Comparison of ENCODE assay signal across 21 cellular contexts in the genomic region with DNA sequence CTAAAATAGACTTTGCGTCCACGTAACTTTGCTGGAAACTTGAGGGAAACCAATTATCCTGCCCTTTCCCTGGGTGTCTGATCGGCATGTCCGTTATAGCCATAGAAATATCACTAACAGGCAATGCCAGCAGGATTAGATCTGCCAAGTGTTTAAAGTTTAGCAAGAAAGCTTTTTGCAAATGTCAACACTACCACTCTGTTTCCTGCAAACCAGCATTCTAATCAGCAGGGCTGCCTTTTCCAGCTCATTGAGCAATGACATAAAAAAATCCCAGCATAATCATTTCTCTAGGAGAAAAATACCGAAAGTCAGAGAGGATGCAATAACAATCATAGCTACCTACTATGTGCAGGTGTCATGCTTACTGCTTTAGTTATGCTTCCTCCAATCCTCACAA.
DNase-seq lines count a peak whose midpoint lies in the region; ATAC-seq and TF ChIP-seq lines count a peak whose summit lies in the region.
"Had no signal": no experiment of that assay in that cellular context is flagged by ENCODE, and none has a peak within 500 bp of the region (broad histone marks: within the 10 kb centered on the region; RNA-seq: fewer than 3 reads in every experiment).

No MANE protein-coding gene starts in this region.

- H3K4me1 ChIP-seq in HEK293 (ENCODE audit: control insufficient read depth, insufficient read depth, low read length), result peaks cover 16% of the 10 kb centered on the region
- H3K4me1 ChIP-seq in adipocyte (ENCODE audit: control insufficient read depth, insufficient read depth, low read length), result peaks cover 29% of the 10 kb centered on the region
- H3K4me1 ChIP-seq in neural progenitor cell, result peaks cover 19% of the 10 kb centered on the region
- H3K4me1 ChIP-seq: colonic mucosa had no signal

- CTCF ChIA-PET in HEK293 (lab: Yijun Ruan, JAX), result interaction anchor here (0.7 to 2.1 kb wide), 4 partner anchors 12 to 1489 kb away, joined by 3 to 8 read pairs (median 4); no protein-coding TSS in a partner anchor

- no peak for TF ChIP-seq CTCF in HEK293 (tag by site-specific recombination; IDR thresholded peaks at IDR 0.05)
- TF ChIP-seq CTCF in fibroblast of villous mesenchyme (IDR thresholded peaks at IDR 0.05; ENCODE audit: insufficient read depth, low read depth, low read length), result no peak
- no peak for TF ChIP-seq CTCF in neural progenitor cell (IDR thresholded peaks at IDR 0.05)

- H3K4me1 Mint-ChIP-seq in neural progenitor cell, result peaks cover 16% of the 10 kb centered on the region

- H3K36me3 ChIP-seq in HEK293 (ENCODE audit: control insufficient read depth in 2 of 2, insufficient read depth in 1 of 2, low read length in 2 of 2) (no peaks in the 10 kb centered on the region; a peak in 1 of 3 replicates), adipocyte (ENCODE audit: control insufficient read depth, insufficient read depth, low read length, severe bottlenecking) (no peaks in the 10 kb centered on the region), neural progenitor cell (no peaks in the 10 kb centered on the region)
- H3K36me3 ChIP-seq: colonic mucosa, esophagus muscularis mucosa had no signal

- H3K27ac ChIP-seq in HEK293 (ENCODE audit: extremely low read depth, low read depth, low read length), result no peak overlapping the region
- H3K27ac ChIP-seq in neural progenitor cell, result no peak overlapping the region
- H3K27ac ChIP-seq: C4-2B, colonic mucosa, esophagus muscularis mucosa had no signal

- H3K4me3 Mint-ChIP-seq in neural progenitor cell, result no peak overlapping the region
- H3K4me3 Mint-ChIP-seq: activated CD8-positive, alpha-beta T cell treated with anti-CD3 and anti-CD28 coated beads, Interleukin-2, amount 10 ng/mL, durations not matched to agents 7 days and 5 days; stimulated activated naive CD8-positive, alpha-beta T cell treated with anti-CD3 and anti-CD28 coated beads, Interleukin-15, Interleukin-2, amounts not matched to agents 100 ng/mL and 50 ng/mL, for 24 hours had no signal

- H3K4me3 ChIP-seq in HEK293 (ENCODE audit: low read depth, low read length) (no peak overlapping the region), adipocyte (ENCODE audit: low read length) (no peak overlapping the region), fibroblast of villous mesenchyme (ENCODE audit: low read depth, low read length) (no peak overlapping the region), neural progenitor cell (no peak overlapping the region)
- H3K4me3 ChIP-seq: GM12878 had no signal

- H3K9ac ChIP-seq in adipocyte (ENCODE audit: low read length) (no peak overlapping the region), neural progenitor cell (no peak overlapping the region)

- peak; percentile 32 for DNase-seq in adipocyte (ENCODE audit: low read depth)
- DNase-seq in fibroblast of villous mesenchyme (ENCODE audit: low read depth), result peak; percentile 23
- no peak for DNase-seq in neural progenitor cell (ENCODE audit: low spot score)
- no peak for DNase-seq in stimulated activated CD4-positive, alpha-beta T cell treated with anti-CD3 and anti-CD28 coated beads, Interleukin-4, amount 100 ng/mL, for 1 hour
- DNase-seq: activated CD8-positive, alpha-beta T cell treated with anti-CD3 and anti-CD28 coated beads, Interleukin-2, amount 10 ng/mL, durations not matched to agents 7 days and 5 days; activated gamma-delta T cell treated with Interleukin-2 at 50 U/mL for 16 hours; activated T-cell treated with anti-CD3 and anti-CD28 coated beads for 4 hours; effector memory CD8-positive, alpha-beta T cell; naive B cell; NCI-H510A; NK-92 treated with Interleukin-12 subunit alpha and Interleukin-12 subunit beta, amount 100 ng/mL, for 24 hours; right cardiac atrium; T-helper 17 cell had no signal

- peaks cover 2% of the 10 kb centered on the region for H3K9me3 Mint-ChIP-seq in neural progenitor cell
- H3K9me3 Mint-ChIP-seq: effector memory CD8-positive, alpha-beta T cell; stimulated activated naive CD8-positive, alpha-beta T cell treated with anti-CD3 and anti-CD28 coated beads, Interleukin-15, Interleukin-2, amounts not matched to agents 100 ng/mL and 50 ng/mL, for 24 hours had no signal

- no peak overlapping the region for H3K27ac Mint-ChIP-seq in neural progenitor cell
- H3K27ac Mint-ChIP-seq: activated CD8-positive, alpha-beta T cell treated with anti-CD3 and anti-CD28 coated beads, Interleukin-2, amount 10 ng/mL, durations not matched to agents 7 days and 5 days; naive B cell; stimulated activated naive CD8-positive, alpha-beta T cell treated with anti-CD3 and anti-CD28 coated beads, Interleukin-15, Interleukin-2, amounts not matched to agents 100 ng/mL and 50 ng/mL, for 24 hours; T-helper 17 cell had no signal

- peak overlapping the region; percentile 97 for H3K4me2 ChIP-seq in neural progenitor cell

- H3F3A ChIP-seq in neural progenitor cell (ENCODE audit: low read depth), result peaks cover 8% of the 10 kb centered on the region

- H3K79me2 ChIP-seq in neural progenitor cell (ENCODE audit: low read depth), result no peaks in the 10 kb centered on the region

- peaks cover 7% of the 10 kb centered on the region for H3K27me3 ChIP-seq in adipocyte (replicated peaks; ENCODE audit: control insufficient read depth, insufficient read depth, low read length)
- H3K27me3 ChIP-seq in neural progenitor cell, result peaks cover 23% of the 10 kb centered on the region
- H3K27me3 ChIP-seq: colonic mucosa had no signal

- H3K27me3 Mint-ChIP-seq in neural progenitor cell (ENCODE audit: insufficient read depth, low read depth), result peaks cover 15% of the 10 kb centered on the region

- POLR2A ChIA-PET in HEK293 (lab: Yijun Ruan, JAX), result interaction anchor here (1.2 to 2.6 kb wide), 3 partner anchors 10 to 85 kb away, joined by 5 to 19 read pairs (median 5); a partner anchor contains a TSS

- peaks cover 2% of the 10 kb centered on the region for H3K36me3 Mint-ChIP-seq in neural progenitor cell

- H3K9me3 ChIP-seq in HEK293 (ENCODE audit: control insufficient read depth, insufficient read depth, low read depth, low read length), result peaks cover 2% of the 10 kb centered on the region; the same call in 1 of the 2 replicates
- peaks cover 4% of the 10 kb centered on the region for H3K9me3 ChIP-seq in adipocyte (ENCODE audit: control insufficient read depth, low read length)
- no peaks in the 10 kb centered on the region for H3K9me3 ChIP-seq in neural progenitor cell (ENCODE audit: low read depth)
- H3K9me3 ChIP-seq: colonic mucosa, esophagus muscularis mucosa had no signal

- ATAC-seq in GM19467 (IDR thresholded peaks at IDR 0.05; ENCODE audit: unreplicated experiment) (no peak), HG02938 (IDR thresholded peaks at IDR 0.05; ENCODE audit: unreplicated experiment) (no peak)
- ATAC-seq: activated CD8-positive, alpha-beta T cell treated with anti-CD3 and anti-CD28 coated beads, Interleukin-2, amount 10 ng/mL, durations not matched to agents 7 days and 5 days; effector memory CD8-positive, alpha-beta T cell; GM12878; T-helper 17 cell had no signal

- H4K20me1 ChIP-seq in neural progenitor cell (ENCODE audit: low read depth), result no peaks in the 10 kb centered on the region

- no peak overlapping the region for H2AFZ ChIP-seq in neural progenitor cell (replicated peaks)

TF ChIP-seq in HEK293, 187 proteins besides CTCF, POLR2A, EP300 and RAD21 (continues in another document):
- TF ChIP-seq RBAK (tag by site-specific recombination; IDR thresholded peaks at IDR 0.05) (no peak), ZNF174 (tag by site-specific recombination; IDR thresholded peaks at IDR 0.05) (no peak), ZNF596 (tag by site-specific recombination; IDR thresholded peaks at IDR 0.05) (0 out of 2 replicates have a peak, but pooled peaks have one; percentile 10), ZBTB8A (tag by site-specific recombination; IDR thresholded peaks at IDR 0.05) (0 out of 2 replicates have a peak, but pooled peaks have one; percentile 34), OSR2 (tag by site-specific recombination; IDR thresholded peaks at IDR 0.05) (peak; percentile 33; the same call in 1 of the 2 replicates), ZNF837 (tag by site-specific recombination; IDR thresholded peaks at IDR 0.05) (no peak), ZIC2 (tag by site-specific recombination; IDR thresholded peaks at IDR 0.05) (0 out of 2 replicates have a peak, but pooled peaks have one; percentile 30), FEZF1 (tag by site-specific recombination; IDR thresholded peaks at IDR 0.05) (peak; percentile 65)
- TF ChIP-seq, protein P1, sequence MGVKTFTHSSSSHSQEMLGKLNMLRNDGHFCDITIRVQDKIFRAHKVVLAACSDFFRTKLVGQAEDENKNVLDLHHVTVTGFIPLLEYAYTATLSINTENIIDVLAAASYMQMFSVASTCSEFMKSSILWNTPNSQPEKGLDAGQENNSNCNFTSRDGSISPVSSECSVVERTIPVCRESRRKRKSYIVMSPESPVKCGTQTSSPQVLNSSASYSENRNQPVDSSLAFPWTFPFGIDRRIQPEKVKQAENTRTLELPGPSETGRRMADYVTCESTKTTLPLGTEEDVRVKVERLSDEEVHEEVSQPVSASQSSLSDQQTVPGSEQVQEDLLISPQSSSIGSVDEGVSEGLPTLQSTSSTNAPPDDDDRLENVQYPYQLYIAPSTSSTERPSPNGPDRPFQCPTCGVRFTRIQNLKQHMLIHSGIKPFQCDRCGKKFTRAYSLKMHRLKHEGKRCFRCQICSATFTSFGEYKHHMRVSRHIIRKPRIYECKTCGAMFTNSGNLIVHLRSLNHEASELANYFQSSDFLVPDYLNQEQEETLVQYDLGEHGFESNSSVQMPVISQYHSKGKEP (tag by site-specific recombination; IDR thresholded peaks at IDR 0.05), result peak; percentile 73; the same call in 1 of the 2 replicates
- TF ChIP-seq, protein P2, sequence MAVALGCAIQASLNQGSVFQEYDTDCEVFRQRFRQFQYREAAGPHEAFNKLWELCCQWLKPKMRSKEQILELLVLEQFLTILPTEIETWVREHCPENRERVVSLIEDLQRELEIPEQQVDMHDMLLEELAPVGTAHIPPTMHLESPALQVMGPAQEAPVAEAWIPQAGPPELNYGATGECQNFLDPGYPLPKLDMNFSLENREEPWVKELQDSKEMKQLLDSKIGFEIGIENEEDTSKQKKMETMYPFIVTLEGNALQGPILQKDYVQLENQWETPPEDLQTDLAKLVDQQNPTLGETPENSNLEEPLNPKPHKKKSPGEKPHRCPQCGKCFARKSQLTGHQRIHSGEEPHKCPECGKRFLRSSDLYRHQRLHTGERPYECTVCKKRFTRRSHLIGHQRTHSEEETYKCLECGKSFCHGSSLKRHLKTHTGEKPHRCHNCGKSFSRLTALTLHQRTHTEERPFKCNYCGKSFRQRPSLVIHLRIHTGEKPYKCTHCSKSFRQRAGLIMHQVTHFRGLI (tag by site-specific recombination; IDR thresholded peaks at IDR 0.05), result 0 out of 2 replicates have a peak, but pooled peaks have one; percentile 49

Comparison
In these comparisons a context has a peak if more than half of its experiments do, and no peak if none do; other contexts are left out.
1. DNase-seq: peak in adipocyte (single experiment) and fibroblast of villous mesenchyme (single experiment); none in neural progenitor cell (single experiment) and stimulated activated CD4-positive, alpha-beta T cell treated with anti-CD3 and anti-CD28 coated beads, Interleukin-4, amount 100 ng/mL, for 1 hour (single experiment).